Comparison of ENCODE assay signal across 28 cellular contexts in genomic region chr11:2833938-2834892, GRCh38.
"Had no signal": no experiment of that assay in that cellular context is flagged by ENCODE, and none has a peak within 500 bp of the region (broad histone marks: within the 10 kb centered on the region; RNA-seq: fewer than 3 reads in every experiment).

No MANE protein-coding gene starts in this region.

- H3K4me1 ChIP-seq: pancreas had no signal

- ATAC-seq: activated CD4-positive, CD25-positive, alpha-beta regulatory T cell treated with anti-CD3 and anti-CD28 coated beads, Interleukin-2, amount 50 U/mL, for 24 hours; activated CD8-positive, alpha-beta memory T cell treated with anti-CD3 and anti-CD28 coated beads, Interleukin-2, amount 10 ng/mL, durations not matched to agents 7 days and 5 days; activated CD8-positive, alpha-beta T cell treated with anti-CD3 and anti-CD28 coated beads for 36 hours; activated naive CD8-positive, alpha-beta T cell treated with anti-CD3 and anti-CD28 coated beads, Interleukin-2, amount 50 U/mL, for 24 hours; pancreas; sciatic nerve; stimulated activated effector memory CD8-positive, alpha-beta T cell treated with anti-CD3 and anti-CD28 coated beads, Interleukin-12 subunit alpha, Interleukin-12 subunit beta, amount 100 ng/mL, for 72 hours had no signal

- H3K27ac ChIP-seq: esophagus muscularis mucosa, neutrophil, pancreas, stomach, suprapubic skin, transverse colon, vagina, VCaP had no signal

- H3K36me3 ChIP-seq: esophagus muscularis mucosa, neutrophil, pancreas, stomach, suprapubic skin, transverse colon, vagina had no signal

- H3K9me3 ChIP-seq: neutrophil, pancreas, suprapubic skin, vagina had no signal

- DNase-seq: activated CD4-positive, alpha-beta T cell treated with anti-CD3 and anti-CD28 coated beads, Interleukin-2, amount 10 ng/mL, durations not matched to agents 7 days and 5 days; activated CD8-positive, alpha-beta memory T cell treated with anti-CD3 and anti-CD28 coated beads, Interleukin-2, amount 10 ng/mL, durations not matched to agents 7 days and 5 days; activated CD8-positive, alpha-beta T cell treated with anti-CD3 and anti-CD28 coated beads for 36 hours; activated effector memory CD4-positive, alpha-beta T cell treated with anti-CD3 and anti-CD28 coated beads, Interleukin-2, amount 50 U/mL, for 16 hours; activated naive CD4-positive, alpha-beta T cell treated with anti-CD3 and anti-CD28 coated beads, Interleukin-2, amount 50 U/mL, for 16 hours; activated naive CD8-positive, alpha-beta T cell treated with anti-CD3 and anti-CD28 coated beads, Interleukin-2, amount 50 U/mL, for 24 hours; activated T-cell treated with anti-CD3 and anti-CD28 coated beads for 4 hours; anterior cingulate cortex; caudate nucleus; dermis blood vessel endothelial cell; effector CD8-positive, alpha-beta T cell; glutamatergic neuron; hypothalamus; mesendoderm; naive B cell; small intestine; stimulated activated CD4-positive, alpha-beta T cell treated with anti-CD3 and anti-CD28 coated beads, Interleukin-2, amount 100 ng/mL, for 24 hours; stomach; transverse colon had no signal

- H3K27me3 ChIP-seq: esophagus muscularis mucosa, pancreas, stomach, suprapubic skin, transverse colon, vagina had no signal

- H3K4me3 ChIP-seq: esophagus muscularis mucosa, pancreas, stomach, suprapubic skin, transverse colon, vagina had no signal
